In the genomic region with DNA sequence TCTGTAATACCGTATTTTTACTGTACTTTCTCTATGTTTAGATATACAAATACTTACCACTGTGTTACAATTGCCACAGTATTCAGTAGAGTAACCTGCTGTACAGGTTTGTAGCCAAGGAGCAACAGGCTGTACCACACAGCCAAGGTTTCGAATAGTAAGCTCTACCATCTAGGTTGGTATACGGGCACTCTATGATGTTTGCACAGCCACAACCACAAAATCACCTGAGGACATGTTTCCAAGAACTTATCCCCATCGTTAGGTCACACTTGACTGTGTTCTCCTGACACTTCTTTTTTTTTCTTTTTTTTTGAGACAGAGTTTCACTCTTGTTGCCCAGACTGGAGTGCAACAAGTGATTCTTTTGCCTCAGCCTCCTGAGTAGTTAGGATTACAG, we compare ENCODE assay signal across 26 cellular contexts.
"Had no signal": no experiment of that assay in that cellular context is flagged by ENCODE, and none has a peak within 500 bp of the region (broad histone marks: within the 10 kb centered on the region; RNA-seq: fewer than 3 reads in every experiment).

No MANE protein-coding gene starts in this region.

- H3K27me3 ChIP-seq: breast epithelium, esophagus muscularis mucosa, foreskin keratinocyte, heart left ventricle, stomach, thyroid gland had no signal

- H3K36me3 ChIP-seq: breast epithelium, esophagus muscularis mucosa, heart left ventricle, stomach, thyroid gland had no signal

- H3K4me1 ChIP-seq: breast epithelium, esophagus muscularis mucosa, foreskin keratinocyte, parathyroid adenoma, thyroid gland had no signal

- H3K4me3 ChIP-seq: breast epithelium, esophagus muscularis mucosa, heart left ventricle, stomach, thyroid gland had no signal

- DNase-seq: activated B cell treated with CpG ODN at 0.5 μM for 24 hours; activated CD4-positive, alpha-beta T cell treated with anti-CD3 and anti-CD28 coated beads, Interleukin-2, amount 50 U/mL, for 1 hour; activated CD8-positive, alpha-beta T cell treated with anti-CD3 and anti-CD28 coated beads for 36 hours; activated naive CD4-positive, alpha-beta T cell; activated T-cell treated with anti-CD3 and anti-CD28 coated beads, Interleukin-2, amount 50 U/mL, for 48 hours; central memory CD4-positive, alpha-beta T cell; endodermal cell; foreskin keratinocyte; heart left ventricle; hypothalamus; immature natural killer cell; kidney; left colon; naive thymus-derived CD8-positive, alpha-beta T cell; occipital lobe; right cardiac atrium; stimulated activated CD4-positive, alpha-beta T cell treated with anti-CD3 and anti-CD28 coated beads, Interleukin-15, amount 100 ng/mL, for 24 hours; stimulated activated CD4-positive, alpha-beta T cell treated with anti-CD3 and anti-CD28 coated beads, Interleukin-2, amount 100 ng/mL, for 24 hours; stimulated activated naive B cell treated with anti-CD40 and anti-IgM and Interleukin-4, amounts not matched to agents 10 μg/mL and 1 μg/mL and 100 μg/mL, for 72 hours; stomach; T1000; thyroid gland had no signal

- ATAC-seq: activated CD8-positive, alpha-beta T cell treated with anti-CD3 and anti-CD28 coated beads for 36 hours; activated naive CD4-positive, alpha-beta T cell treated with anti-CD3 and anti-CD28 coated beads, Interleukin-2, amount 50 U/mL, for 72 hours; foreskin keratinocyte; left colon; naive thymus-derived CD8-positive, alpha-beta T cell; right cardiac atrium; stimulated activated naive B cell treated with anti-CD40 and anti-IgM and Interleukin-4, amounts not matched to agents 10 μg/mL and 1 μg/mL and 100 μg/mL, for 72 hours had no signal

- H3K27ac ChIP-seq: breast epithelium, esophagus muscularis mucosa, foreskin keratinocyte, heart left ventricle, parathyroid adenoma, stomach, thyroid gland had no signal

- H3K9me3 ChIP-seq: thyroid gland had no signal
